Comparison of ENCODE assay signal across 9 cellular contexts in the genomic region with DNA sequence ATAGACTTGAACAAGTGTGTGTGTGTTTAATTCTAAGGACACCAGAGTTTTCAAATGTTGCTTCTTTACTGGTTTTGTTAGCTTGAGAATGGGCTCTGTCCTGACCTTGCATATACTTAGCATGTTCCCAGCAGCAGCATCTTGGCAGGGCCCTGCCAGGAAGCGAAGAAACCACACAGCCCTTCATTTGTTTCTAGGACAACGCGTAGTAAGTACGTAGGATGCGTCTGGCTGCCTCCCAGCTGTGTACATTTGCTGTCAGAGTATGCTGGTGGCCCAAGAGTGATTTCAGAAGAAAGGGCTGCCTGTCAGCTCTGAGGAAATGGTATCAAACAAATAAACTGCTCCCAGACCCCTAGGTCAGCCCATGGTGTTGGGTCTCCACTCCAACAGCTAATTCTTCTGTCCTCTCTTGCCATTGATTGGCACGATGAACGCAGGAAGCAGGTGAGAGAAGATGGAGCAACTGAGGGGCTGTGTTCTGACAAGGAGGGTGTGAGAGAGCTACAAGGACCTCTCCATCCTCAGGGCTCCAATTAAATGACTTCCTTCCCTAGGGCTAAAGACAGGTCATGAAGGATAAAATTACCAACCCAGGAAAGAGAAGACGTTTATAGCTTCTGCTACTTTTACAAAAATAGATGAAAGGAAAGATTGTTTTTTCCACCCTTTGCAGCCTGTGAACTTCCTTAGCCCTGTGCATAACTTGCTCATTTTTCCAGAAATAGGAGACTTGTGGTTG.
DNase-seq lines count a peak whose midpoint lies in the region; ATAC-seq, FAIRE-seq and TF ChIP-seq lines count a peak whose summit lies in the region.
"Had no signal": no experiment of that assay in that cellular context is flagged by ENCODE, and none has a peak within 500 bp of the region (broad histone marks: within the 10 kb centered on the region; RNA-seq: fewer than 3 reads in every experiment).

No MANE protein-coding gene starts in this region.

- DNase-seq in GM10248 (ENCODE audit: extremely low spot score) (peak; percentile 11), GM20000 (ENCODE audit: low spot score) (peak; percentile 26), foreskin melanocyte (peak; percentile 80), D721Med (ENCODE audit: insufficient read length, low spot score) (no peak), coronary artery (ENCODE audit: low spot score) (no peak), NCI-H2081 treated with DMSO at 0.1 percent for 48 hours (lab: John Stamatoyannopoulos, UW) (no peak), SKM-1 treated with dmso at 0.1 percent for 144 hours (lab: John Stamatoyannopoulos, UW; ENCODE audit: unreplicated experiment) (no peak)
- DNase-seq: NCI-H1105 had no signal

- POLR2A ChIA-PET in GM10248 (lab: Yijun Ruan, JAX): no interaction called here

- ATAC-seq in HG03460 (IDR thresholded peaks at IDR 0.05; ENCODE audit: unreplicated experiment): peak; percentile 42

- no peak overlapping the region for H3K27ac ChIP-seq in coronary artery

- FAIRE-seq in D721Med (lab: Jason Lieb, UNC): no peak

- no peak overlapping the region for H3K4me3 ChIP-seq in coronary artery

- CTCF ChIA-PET in GM10248 (lab: Yijun Ruan, JAX): interaction anchor here (0.6 to 1.2 kb wide), 3 partner anchors 9 to 358 kb away, joined by 3 to 4 read pairs (median 3); no protein-coding TSS in a partner anchor

- TF ChIP-seq CTCF in GM10248 (IDR thresholded peaks at IDR 0.05; ENCODE audit: control extremely low read depth, extremely low read depth, low read depth, missing control alignments): no peak
- TF ChIP-seq CTCF in GM20000 (IDR thresholded peaks at IDR 0.05; ENCODE audit: extremely low read depth, missing control alignments): no peak
- no peak for TF ChIP-seq CTCF in D721Med (IDR thresholded peaks at IDR 0.05; ENCODE audit: insufficient read depth, missing control alignments)
- no peak for TF ChIP-seq CTCF in coronary artery (IDR thresholded peaks at IDR 0.05)

Comparison
In these comparisons a context has a peak if more than half of its experiments do, and no peak if none do; other contexts are left out.
1. DNase-seq: peak in GM10248 (single experiment), GM20000 (single experiment) and foreskin melanocyte (single experiment); none in D721Med (single experiment), coronary artery (single experiment), NCI-H2081 treated with DMSO at 0.1 percent for 48 hours (single experiment) and SKM-1 treated with dmso at 0.1 percent for 144 hours (single experiment).